Comparison of ENCODE assay signal across 8 cellular contexts in the genomic region with DNA sequence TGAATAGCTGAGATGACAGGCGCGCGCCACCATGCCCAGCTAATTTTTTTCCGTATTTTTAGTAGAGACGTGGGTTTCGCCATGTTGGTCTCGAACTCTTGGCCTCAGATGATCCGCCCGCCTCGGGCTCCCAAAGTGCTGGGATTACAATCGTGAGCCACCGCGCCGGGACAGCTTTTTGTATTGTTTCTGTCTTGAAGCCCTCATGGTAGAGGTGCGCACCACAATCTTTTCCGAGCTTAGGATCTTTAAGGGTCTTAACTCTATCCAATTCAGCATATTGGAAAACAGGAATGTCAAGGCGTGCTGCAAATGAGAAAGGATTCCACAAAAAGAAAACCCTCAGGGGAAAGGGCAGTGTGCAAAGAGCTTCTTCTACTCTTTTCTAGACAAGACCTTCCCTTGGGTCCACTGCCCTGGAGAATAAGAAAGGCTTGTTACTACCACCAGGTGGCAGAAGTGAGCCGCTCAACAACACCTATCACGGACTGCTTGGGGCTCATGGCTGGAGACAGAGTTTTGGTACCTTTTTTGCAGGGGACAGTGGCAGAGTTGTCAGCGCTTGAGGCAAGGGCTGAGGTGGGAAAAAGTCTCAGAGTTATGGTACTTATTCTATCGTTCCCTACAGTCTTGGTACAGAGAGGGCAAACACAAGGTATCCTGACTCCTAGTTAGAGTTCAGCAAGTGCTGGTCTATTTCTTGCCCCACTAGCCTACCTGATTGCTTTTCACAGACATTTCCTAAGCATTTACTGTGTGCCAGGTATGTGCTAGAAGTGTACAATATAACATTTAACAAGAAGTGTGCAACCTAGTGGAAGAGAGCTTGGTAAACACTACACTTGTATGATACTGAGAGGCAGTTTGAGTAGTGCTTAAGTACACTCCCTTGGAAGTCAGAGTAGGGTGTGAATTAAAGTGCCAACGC. TPM values are rescaled to one million over a fixed set of nuclear protein-coding genes. Genes with fewer than 3 reads are reported as not detected.
DNase-seq lines count a peak whose midpoint lies in the region; ATAC-seq and TF ChIP-seq lines count a peak whose summit lies in the region.

No MANE protein-coding gene starts in this region.

- H3K4me3 ChIP-seq in HFF-Myc (replicated peaks; ENCODE audit: low read depth, low read length) (no peak overlapping the region), right cardiac atrium (ENCODE audit: low read length) (no peak overlapping the region)

- intact Hi-C loops in right cardiac atrium (cut with DNase I): loop anchor here (1.0 to 5.0 kb wide), 4 partner anchors 68 to 160 kb away; partner anchors contain the start of gene NPFF (in 1 of the 4)
- intact Hi-C loops in sciatic nerve (cut with DNase I): loop anchor here (5.0 to 10.0 kb wide), 2 partner anchors 70 to 152 kb away; partner anchors contain the start of genes AMHR2, NPFF and TARBP2

- ATAC-seq in right cardiac atrium: peak; percentile 94 to 95
- peak; percentile 97 for ATAC-seq in sciatic nerve
- ATAC-seq in GM19035 (IDR thresholded peaks at IDR 0.05; ENCODE audit: unreplicated experiment): no peak

- DNase-seq in ELF-1 (ENCODE audit: low read depth, low spot score) (peak; percentile 96), HFF-Myc (ENCODE audit: extremely low read depth, low read depth) (peak; percentile 75), NCI-H1930 (lab: John Stamatoyannopoulos, UW) (peak; percentile 34 to 76), T-helper 2 cell (peak; percentile 39 to 85 (median 73)), amygdala (lab: John Stamatoyannopoulos, UW) (peak in 53 of 56 donors; percentile 10 to 92 (median 63)), right cardiac atrium (peak; percentile 75 to 85 (median 83)), sciatic nerve (ENCODE audit: low spot score) (peak; percentile 90)

- no peaks in the 10 kb centered on the region for H3K9me3 ChIP-seq in right cardiac atrium (ENCODE audit: control insufficient read depth, low read length)

- WGBS in right cardiac atrium: 61% methylated on average over 22 of the region's 22 CpGs

- H3K27me3 ChIP-seq in right cardiac atrium (ENCODE audit: control insufficient read depth, insufficient read depth): no peaks in the 10 kb centered on the region

- H3K4me1 ChIP-seq in right cardiac atrium (ENCODE audit: control insufficient read depth, insufficient read depth, low read length): no peaks in the 10 kb centered on the region

- peak; percentile 85 for TF ChIP-seq CTCF in HFF-Myc (IDR thresholded peaks at IDR 0.05; ENCODE audit: low read depth, low read length, missing control alignments)

- no peak overlapping the region for H3K27ac ChIP-seq in right cardiac atrium (ENCODE audit: low read length)

RNA-seq across cellular contexts. Expression of gene SP7, which starts 16.4 kb away (rescaled TPM):
- total RNA-seq in right cardiac atrium: not detected
- not detected for polyA plus RNA-seq in right cardiac atrium
- 0.31 TPM for total RNA-seq in sciatic nerve

RNA-seq across cellular contexts. Expression of gene SP1, which starts 27.4 kb away (rescaled TPM):
- total RNA-seq in right cardiac atrium: 10 to 100 TPM; 30.2 to 39.9 (median 34.2) TPM
- 8.3 TPM for polyA plus RNA-seq in right cardiac atrium
- 101 TPM for total RNA-seq in sciatic nerve

RNA-seq across cellular contexts. Expression of gene AAAS, which starts 31.2 kb away (rescaled TPM):
- total RNA-seq in right cardiac atrium: 10 to 100 TPM; 30.5 to 48.9 (median 40.0) TPM
- 31.3 TPM for polyA plus RNA-seq in right cardiac atrium
- total RNA-seq in sciatic nerve: 41.1 TPM

RNA-seq across cellular contexts. Expression of gene MYG1, which starts 53.1 kb away (rescaled TPM):
- 10 to 100 TPM; 28.9 to 44.3 (median 38.1) TPM for total RNA-seq in right cardiac atrium
- 37.3 TPM for polyA plus RNA-seq in right cardiac atrium
- total RNA-seq in sciatic nerve: 31.9 TPM

RNA-seq across cellular contexts. Expression of gene PFDN5, which starts 57.3 kb away (rescaled TPM):
- total RNA-seq in right cardiac atrium (100 to 1,000 TPM; 355 to 443 (median 395) TPM), sciatic nerve (490 TPM)
- 764 TPM for polyA plus RNA-seq in right cardiac atrium
